ENCODE assay signal across 20 cellular contexts in genomic region chr21:41827951-41828883, GRCh38. TPM values are rescaled to one million over a fixed set of nuclear protein-coding genes. Genes with fewer than 3 reads are reported as not detected.
DNase-seq lines count a peak whose midpoint lies in the region; ATAC-seq and TF ChIP-seq lines count a peak whose summit lies in the region.
"Had no signal": no experiment of that assay in that cellular context is flagged by ENCODE, and none has a peak within 500 bp of the region (broad histone marks: within the 10 kb centered on the region; RNA-seq: fewer than 3 reads in every experiment).

No MANE protein-coding gene starts in this region.

- H3K4me3 ChIP-seq in H7 (ENCODE audit: insufficient read depth, low read depth, low read length) (no peak overlapping the region), esophagus muscularis mucosa (no peak overlapping the region)
- H3K4me3 ChIP-seq: esophagus squamous epithelium, smooth muscle cell had no signal

- H3K27me3 ChIP-seq in H7 (ENCODE audit: control insufficient read depth, insufficient read depth, low read length) (no peaks in the 10 kb centered on the region), esophagus muscularis mucosa (no peaks in the 10 kb centered on the region)
- H3K27me3 ChIP-seq: esophagus squamous epithelium had no signal

- no peaks in the 10 kb centered on the region for H3K9me3 ChIP-seq in esophagus muscularis mucosa
- H3K9me3 ChIP-seq: esophagus squamous epithelium had no signal

- no peak overlapping the region for H3K27ac ChIP-seq in esophagus muscularis mucosa (replicated peaks in 1 of 4)
- H3K27ac ChIP-seq: esophagus squamous epithelium had no signal

- H3K4me1 ChIP-seq in esophagus muscularis mucosa: no peaks in the 10 kb centered on the region
- H3K4me1 ChIP-seq: esophagus squamous epithelium had no signal

- peak; percentile 27 for ATAC-seq in esophagus mucosa
- ATAC-seq: T-cell had no signal

- intact Hi-C loops in esophagus muscularis mucosa (cut with DNase I): no loop called here

- no peak for TF ChIP-seq CTCF in esophagus muscularis mucosa (IDR thresholded peaks at IDR 0.05)

- 91% methylated on average over 32 of the region's 42 CpGs for WGBS in esophagus muscularis mucosa

- TF ChIP-seq POLR2A in esophagus muscularis mucosa (IDR thresholded peaks at IDR 0.05; ENCODE audit: low read depth): no peak

- H3K36me3 ChIP-seq in H7 (replicated peaks; ENCODE audit: control insufficient read depth, insufficient read depth, low read length) (peaks cover 1% of the 10 kb centered on the region), esophagus muscularis mucosa (peaks cover 7 to 66% (median 53%) of the 10 kb centered on the region in 4 donors)

- TF ChIP-seq EP300 in esophagus muscularis mucosa (IDR thresholded peaks at IDR 0.05): no peak

- DNase-seq in EL (peak; percentile 6), H7 (peak; percentile 66), NCI-H510A (lab: John Stamatoyannopoulos, UW) (peak; percentile 88), AML-193 (lab: John Stamatoyannopoulos, UW) (no peak), esophagus muscularis mucosa (ENCODE audit: extremely low spot score) (no peak), 8988T (no peak), dedifferentiated amniotic fluid mesenchymal stem cell (ENCODE audit: extremely low spot score) (no peak)
- DNase-seq: activated CD4-positive, alpha-beta T cell treated with anti-CD3 and anti-CD28 coated beads, Interleukin-2, amount 10 ng/mL, durations not matched to agents 7 days and 5 days; activated CD8-positive, alpha-beta memory T cell treated with anti-CD3 and anti-CD28 coated beads, Interleukin-2, amount 50 U/mL, for 48 hours; activated gamma-delta T cell treated with Interleukin-2 at 50 U/mL for 16 hours; anterior cingulate cortex; cerebellar nuclear complex; effector CD4-positive, alpha-beta T cell; esophagus squamous epithelium; midbrain; RPMI8226; stimulated activated CD4-positive, alpha-beta T cell treated with anti-CD3 and anti-CD28 coated beads, Interleukin-4, amount 100 ng/mL, for 24 hours; T-cell had no signal

RNA-seq across cellular contexts. Expression of gene PRDM15, which starts 50.9 kb away (rescaled TPM):
- total RNA-seq in H7 (2014; rRNA removed; shearing (Covaris generic)): 6.7 and 8.4 TPM in 2 replicates
- total RNA-seq in esophagus mucosa (5.5 TPM), esophagus muscularis mucosa (1 to 10 TPM; 5.0 to 6.3 (median 5.4) TPM)

Comparison
In these comparisons a context has a peak if more than half of its experiments do, and no peak if none do; other contexts are left out.
1. DNase-seq: peak in EL (single experiment), H7 (single experiment) and NCI-H510A (single experiment); none in AML-193 (0 of 2), esophagus muscularis mucosa (single experiment), 8988T (single experiment) and dedifferentiated amniotic fluid mesenchymal stem cell (single experiment).